16 cellular contexts compared by ENCODE assay signal in genomic region chrX:134760671-134761070, GRCh38. TPM values are rescaled to one million over a fixed set of nuclear protein-coding genes. Genes with fewer than 3 reads are reported as not detected.
DNase-seq lines count a peak whose midpoint lies in the region; ATAC-seq, FAIRE-seq and TF ChIP-seq lines count a peak whose summit lies in the region.
"Had no signal": no experiment of that assay in that cellular context is flagged by ENCODE, and none has a peak within 500 bp of the region (broad histone marks: within the 10 kb centered on the region; RNA-seq: fewer than 3 reads in every experiment).

No MANE protein-coding gene starts in this region.

- peak; percentile 26 for DNase-seq in ELF-1 (ENCODE audit: low read depth, low spot score)
- DNase-seq in NCI-H446 treated with DMSO at 0.1 percent for 48 hours (lab: John Stamatoyannopoulos, UW): peak; percentile 37
- DNase-seq in cardiac fibroblast (ENCODE audit: low read depth in 2 of 2): peak; percentile 18 to 31
- peak; percentile 5 for DNase-seq in keratinocyte (ENCODE audit: low read depth, low spot score)
- DNase-seq in NCI-H187 (lab: John Stamatoyannopoulos, UW): no peak
- DNase-seq in prostate gland (ENCODE audit: low spot score): no peak
- no peak for DNase-seq in NCI-H345 treated with DMSO at 0.1 percent for 48 hours (lab: John Stamatoyannopoulos, UW; ENCODE audit: unreplicated experiment)
- DNase-seq: CD4-positive, alpha-beta T cell; DND-41; Kasumi-1; NCI-H2029; NCI-H526 treated with DMSO at 0.1 percent for 48 hours; SK-N-SH had no signal

- no peaks in the 10 kb centered on the region for H3K79me2 ChIP-seq in keratinocyte (ENCODE audit: control insufficient read depth, insufficient read depth, low read length)

- peak; percentile 64 for FAIRE-seq in keratinocyte (lab: Jason Lieb, UNC)
- FAIRE-seq: H54 had no signal

- no peak for TF ChIP-seq POLR2A in prostate gland (IDR thresholded peaks at IDR 0.05)

- no peaks in the 10 kb centered on the region for H3K9me3 ChIP-seq in keratinocyte (ENCODE audit: control insufficient read depth, low read depth, low read length)
- no peaks in the 10 kb centered on the region for H3K9me3 ChIP-seq in prostate gland
- H3K9me3 ChIP-seq: SK-N-SH had no signal

- H3K9ac ChIP-seq in keratinocyte (ENCODE audit: control insufficient read depth, extremely low read depth, insufficient read depth, low read length): no peak overlapping the region
- H3K9ac ChIP-seq: SK-N-SH had no signal

- H4K20me1 ChIP-seq in keratinocyte (ENCODE audit: control insufficient read depth, extremely low read depth, insufficient read depth, low read length): no peaks in the 10 kb centered on the region

- TF ChIP-seq CTCF in cardiac fibroblast (IDR thresholded peaks at IDR 0.05; ENCODE audit: low read depth, low read length): no peak
- no peak for TF ChIP-seq CTCF in keratinocyte (optimal IDR thresholded peaks at IDR 0.05 in 1 of 3, IDR thresholded peaks at IDR 0.05 in 1 of 3, conservative IDR thresholded peaks at IDR 0.05 in 1 of 3; ENCODE audit: extremely low read depth in 1 of 3, insufficient read depth in 2 of 3, low read length in 3 of 3)
- no peak for TF ChIP-seq CTCF in prostate gland (IDR thresholded peaks at IDR 0.05)

- intact Hi-C loops in prostate gland (cut with DNase I): no loop called here

- dilution Hi-C loops in keratinocyte (cut with MboI; ENCODE audit: extremely low pct_ligation_motif_present, low sequenced_read_pairs): no loop called here

- H2AFZ ChIP-seq in keratinocyte (ENCODE audit: control insufficient read depth, low read length): peak overlapping the region; percentile 58

- H3K4me1 ChIP-seq in keratinocyte (ENCODE audit: control insufficient read depth, extremely low read depth, insufficient read depth, low read length) (peaks cover 5% of the 10 kb centered on the region), prostate gland (replicated peaks) (no peaks in the 10 kb centered on the region)

- H3K27ac ChIP-seq in keratinocyte (ENCODE audit: control insufficient read depth, insufficient read depth, low read length) (no peak overlapping the region), prostate gland (no peak overlapping the region)

- 51% methylated on average over 5 of the region's 5 CpGs for WGBS in prostate gland

- H3K4me2 ChIP-seq in keratinocyte (ENCODE audit: control insufficient read depth, extremely low read depth, insufficient read depth, low read depth, low read length): peak overlapping the region; percentile 22
- H3K4me2 ChIP-seq: SK-N-SH had no signal

- H3K36me3 ChIP-seq in keratinocyte (ENCODE audit: control insufficient read depth in 2 of 2, extremely low read depth in 1 of 2, insufficient read depth in 2 of 2, low read length in 2 of 2): no peaks in the 10 kb centered on the region
- H3K36me3 ChIP-seq in prostate gland: no peaks in the 10 kb centered on the region

- H3K4me3 ChIP-seq in cardiac fibroblast (replicated peaks in 1 of 2; ENCODE audit: low read depth in 2 of 2, low read length in 2 of 2) (no peak overlapping the region), keratinocyte (ENCODE audit: control insufficient read depth in 2 of 3, extremely low read depth in 1 of 3, insufficient read depth in 2 of 3, low read depth in 1 of 3, low read length in 3 of 3) (no peak overlapping the region), prostate gland (no peak overlapping the region)

- H3K27me3 ChIP-seq in keratinocyte (ENCODE audit: control insufficient read depth, extremely low read depth, insufficient read depth, low read length) (no peaks in the 10 kb centered on the region), prostate gland (replicated peaks; ENCODE audit: insufficient read depth) (no peaks in the 10 kb centered on the region)

- H3K9me1 ChIP-seq in keratinocyte (ENCODE audit: control insufficient read depth, extremely low read depth, insufficient read depth, low read length): no peaks in the 10 kb centered on the region

- no peak for ATAC-seq in HG02970 (IDR thresholded peaks at IDR 0.05; ENCODE audit: low FRiP score, unreplicated experiment)
- ATAC-seq: Right ventricle myocardium inferior had no signal

RNA-seq across cellular contexts. Expression of gene PABIR2, which starts 36.3 kb away (rescaled TPM):
- 16.4 to 24.1 TPM (median 18.4 TPM) in 3 replicates for polyA plus RNA-seq in keratinocyte
- 11.7 TPM for polyA plus RNA-seq in keratinocyte (2011; ENCODE audit: low read depth)
- polyA plus RNA-seq in keratinocyte (2011; cell fraction: cytosol; rRNA removed): 11.5 and 19.0 TPM in 2 replicates
- polyA plus RNA-seq in keratinocyte (2011; cell fraction: nucleus; rRNA removed): 52.6 and 55.0 TPM in 2 replicates
- 12.5 and 13.1 TPM in 2 replicates for polyA plus RNA-seq in keratinocyte (2012; ENCODE audit: low replicate concordance)
- 9.9 to 21.4 TPM (median 18.7 TPM) in 3 replicates for polyA minus RNA-seq in keratinocyte
- 10.9 TPM for polyA minus RNA-seq in keratinocyte (2011; cell fraction: cytosol; rRNA and poly(A)+ RNA removed)
- 4.5 and 14.2 TPM in 2 replicates for polyA minus RNA-seq in keratinocyte (2011; cell fraction: nucleus; rRNA and poly(A)+ RNA removed)
- total RNA-seq in prostate gland: 10 to 100 TPM; 21.0 to 83.7 TPM

Comparison
In these comparisons a context has a peak if more than half of its experiments do, and no peak if none do; other contexts are left out.
1. DNase-seq: peak in ELF-1 (single experiment), NCI-H446 treated with DMSO at 0.1 percent for 48 hours (single experiment), cardiac fibroblast (2 of 2) and keratinocyte (single experiment); none in NCI-H187 (0 of 2), prostate gland (single experiment) and NCI-H345 treated with DMSO at 0.1 percent for 48 hours (single experiment).